Comparison of ENCODE assay signal across 10 cellular contexts in the genomic region with DNA sequence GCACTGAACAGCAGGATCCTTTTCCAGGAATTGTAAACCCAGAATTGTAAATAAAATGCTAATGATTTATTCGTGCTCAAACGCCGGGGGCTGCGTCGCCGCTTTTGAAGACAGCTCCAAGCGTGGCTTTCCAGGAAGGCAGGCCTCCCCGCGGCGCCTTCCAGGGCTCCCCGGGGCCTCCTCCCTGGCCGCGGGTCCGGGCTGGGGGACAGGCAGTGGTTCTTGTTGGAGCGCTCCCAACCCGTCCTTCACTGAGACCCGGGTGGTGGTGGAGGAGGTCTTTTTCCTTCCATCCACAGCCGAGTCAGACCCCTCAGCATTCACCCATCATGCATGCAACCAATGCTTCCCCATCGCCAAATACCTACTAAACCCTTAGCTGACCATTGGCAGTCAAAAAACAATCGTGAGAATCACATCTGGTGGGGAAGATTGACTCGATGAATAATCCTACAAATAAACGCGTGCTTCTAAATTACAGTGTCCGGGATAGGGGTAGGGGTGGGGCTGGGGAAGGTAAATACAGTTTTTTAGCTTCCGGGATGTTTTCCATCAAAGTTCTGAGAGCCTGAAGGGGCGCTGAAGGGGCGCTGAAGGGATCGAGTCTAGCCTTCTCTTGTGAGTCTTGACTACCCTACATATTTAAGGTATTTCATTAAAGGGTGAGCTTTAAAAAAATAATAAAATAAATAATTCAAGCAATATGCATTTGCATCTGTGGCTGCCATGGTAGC. TPM values are rescaled to one million over a fixed set of nuclear protein-coding genes. Genes with fewer than 3 reads are reported as not detected.
DNase-seq lines count a peak whose midpoint lies in the region; ATAC-seq and TF ChIP-seq lines count a peak whose summit lies in the region.
"Had no signal": no experiment of that assay in that cellular context is flagged by ENCODE, and none has a peak within 500 bp of the region (broad histone marks: within the 10 kb centered on the region; RNA-seq: fewer than 3 reads in every experiment).

No MANE protein-coding gene starts in this region.

- no peaks in the 10 kb centered on the region for H3K36me3 ChIP-seq in left ventricle myocardium inferior
- no peaks in the 10 kb centered on the region for H3K36me3 ChIP-seq in endodermal cell (ENCODE audit: control insufficient read depth, insufficient read depth, low read length)
- H3K36me3 ChIP-seq: heart left ventricle had no signal

- WGBS in endodermal cell (ENCODE audit: insufficient coverage in 1 of 2, insufficient read length in 1 of 2), 2 experiments, result 6 to 12% methylated on average over 6 to 28 of the region's 28 CpGs

- peak overlapping the region; percentile 53 for H3K4me3 Mint-ChIP-seq in endodermal cell
- H3K4me3 Mint-ChIP-seq in naive thymus-derived CD8-positive, alpha-beta T cell, result peak overlapping the region in 7 of 10 donors; percentile 33 to 72 (median 48)
- no peak overlapping the region for H3K4me3 Mint-ChIP-seq in natural killer cell treated with Interleukin-12 subunit alpha and Interleukin-12 subunit beta and Interleukin-15 and Interleukin-18, amount 100 ng/mL, for 72 hours

- H3K9ac ChIP-seq in endodermal cell (ENCODE audit: extremely low read depth, low read length, poor library complexity, severe bottlenecking), result no peak overlapping the region

- H3K27me3 Mint-ChIP-seq in endodermal cell (ENCODE audit: insufficient read depth), result peaks cover 74% of the 10 kb centered on the region
- H3K27me3 Mint-ChIP-seq in naive thymus-derived CD8-positive, alpha-beta T cell, result peaks cover 33 to 78% (median 64%) of the 10 kb centered on the region in 5 donors
- peaks cover 43 to 63% of the 10 kb centered on the region in 2 donors for H3K27me3 Mint-ChIP-seq in natural killer cell treated with Interleukin-12 subunit alpha and Interleukin-12 subunit beta and Interleukin-15 and Interleukin-18, amount 100 ng/mL, for 72 hours

- no peak overlapping the region for H3K27ac ChIP-seq in left ventricle myocardium inferior (replicated peaks)
- H3K27ac ChIP-seq in endodermal cell (ENCODE audit: low read depth, low read length), result no peak overlapping the region
- H3K27ac ChIP-seq: heart left ventricle had no signal

- DNase-seq in left ventricle myocardium inferior (no peak), Right ventricle myocardium inferior (ENCODE audit: missing footprints) (no peak), endodermal cell (peak; percentile 67), NCI-H2081 treated with DMSO at 0.1 percent for 48 hours (lab: John Stamatoyannopoulos, UW) (no peak), AML-193 (lab: John Stamatoyannopoulos, UW) (no peak)
- DNase-seq in naive thymus-derived CD8-positive, alpha-beta T cell, result no peak
- no peak for DNase-seq in natural killer cell treated with Interleukin-12 subunit alpha and Interleukin-12 subunit beta and Interleukin-15 and Interleukin-18, amount 100 ng/mL, for 72 hours (ENCODE audit: low spot score)
- DNase-seq: activated gamma-delta T cell had no signal

- H3K27ac Mint-ChIP-seq in endodermal cell, result no peak overlapping the region
- no peak overlapping the region for H3K27ac Mint-ChIP-seq in naive thymus-derived CD8-positive, alpha-beta T cell
- no peak overlapping the region for H3K27ac Mint-ChIP-seq in natural killer cell treated with Interleukin-12 subunit alpha and Interleukin-12 subunit beta and Interleukin-15 and Interleukin-18, amount 100 ng/mL, for 72 hours

- ATAC-seq in Right ventricle myocardium inferior (no peak), HG02678 (IDR thresholded peaks at IDR 0.05; ENCODE audit: unreplicated experiment) (no peak)
- ATAC-seq in naive thymus-derived CD8-positive, alpha-beta T cell, result no peak
- no peak for ATAC-seq in natural killer cell treated with Interleukin-12 subunit alpha and Interleukin-12 subunit beta and Interleukin-15 and Interleukin-18, amount 100 ng/mL, for 72 hours

- no peaks in the 10 kb centered on the region for H3K36me3 Mint-ChIP-seq in endodermal cell (ENCODE audit: low read depth)
- peaks cover 0 to 4% (median 0%) of the 10 kb centered on the region in 3 donors for H3K36me3 Mint-ChIP-seq in naive thymus-derived CD8-positive, alpha-beta T cell
- no peaks in the 10 kb centered on the region for H3K36me3 Mint-ChIP-seq in natural killer cell treated with Interleukin-12 subunit alpha and Interleukin-12 subunit beta and Interleukin-15 and Interleukin-18, amount 100 ng/mL, for 72 hours

- H3K27me3 ChIP-seq in left ventricle myocardium inferior (ENCODE audit: low read depth) (peaks cover 96% of the 10 kb centered on the region), endodermal cell (ENCODE audit: control insufficient read depth, insufficient read depth, low read length, poor library complexity, severe bottlenecking) (peaks cover 83% of the 10 kb centered on the region)

- intact Hi-C loops in left ventricle myocardium inferior (cut with micrococcal nuclease) (no loop called here), Right ventricle myocardium inferior (cut with DNase I) (no loop called here)

- H3K4me1 Mint-ChIP-seq in endodermal cell, result no peaks in the 10 kb centered on the region
- peaks cover 2 to 16% (median 11%) of the 10 kb centered on the region in 4 donors for H3K4me1 Mint-ChIP-seq in naive thymus-derived CD8-positive, alpha-beta T cell
- no peaks in the 10 kb centered on the region for H3K4me1 Mint-ChIP-seq in natural killer cell treated with Interleukin-12 subunit alpha and Interleukin-12 subunit beta and Interleukin-15 and Interleukin-18, amount 100 ng/mL, for 72 hours (ENCODE audit: low read depth in 2 of 2)

- peaks cover 19% of the 10 kb centered on the region for H3K9me3 Mint-ChIP-seq in endodermal cell
- H3K9me3 Mint-ChIP-seq in naive thymus-derived CD8-positive, alpha-beta T cell, result peaks cover 0 to 4% (median 0%) of the 10 kb centered on the region in 9 donors
- no peaks in the 10 kb centered on the region for H3K9me3 Mint-ChIP-seq in natural killer cell treated with Interleukin-12 subunit alpha and Interleukin-12 subunit beta and Interleukin-15 and Interleukin-18, amount 100 ng/mL, for 72 hours

- peaks cover 13% of the 10 kb centered on the region for H3K4me1 ChIP-seq in left ventricle myocardium inferior
- no peaks in the 10 kb centered on the region for H3K4me1 ChIP-seq in endodermal cell (ENCODE audit: control insufficient read depth, insufficient read depth, low read length)

- H3K4me3 ChIP-seq in left ventricle myocardium inferior (peak overlapping the region; percentile 57), endodermal cell (ENCODE audit: low read length) (peak overlapping the region; percentile 80)

- TF ChIP-seq CTCF in left ventricle myocardium inferior (IDR thresholded peaks at IDR 0.05; ENCODE audit: borderline replicate concordance) (no peak), endodermal cell (conservative IDR thresholded peaks at IDR 0.05) (peak; percentile 40)

- peaks cover 6% of the 10 kb centered on the region for H3K9me3 ChIP-seq in left ventricle myocardium inferior (replicated peaks)
- H3K9me3 ChIP-seq in endodermal cell (ENCODE audit: control insufficient read depth, low read length), result peaks cover 12% of the 10 kb centered on the region

- POLR2A ChIA-PET in naive thymus-derived CD8-positive, alpha-beta T cell (lab: Charles Lee), result interaction anchor here (0.5 kb wide), 1 partner anchor 1113 kb away, joined by 3 read pairs; no protein-coding TSS in a partner anchor

RNA-seq across cellular contexts. Expression of gene RRAGC, which starts 40.7 kb away (rescaled TPM):
- total RNA-seq in left ventricle myocardium inferior, result 20.0 TPM
- total RNA-seq in Right ventricle myocardium inferior, result 24.6 TPM
- total RNA-seq in endodermal cell, result 10 to 100 TPM; 23.0 to 33.2 TPM
- 21.5 TPM for polyA plus RNA-seq in endodermal cell (2013, experiment 1 of 2)
- 22.5 TPM for polyA plus RNA-seq in endodermal cell (2013, experiment 2 of 2)
- total RNA-seq in naive thymus-derived CD8-positive, alpha-beta T cell, result 10 to 100 TPM; 24.8 to 26.4 TPM
- polyA plus RNA-seq in naive thymus-derived CD8-positive, alpha-beta T cell, result 1 to 10 TPM; 5.6 to 6.7 (median 6.5) TPM
- 10 to 100 TPM; 18.3 to 24.2 TPM for total RNA-seq in natural killer cell treated with Interleukin-12 subunit alpha and Interleukin-12 subunit beta and Interleukin-15 and Interleukin-18, amount 100 ng/mL, for 72 hours

RNA-seq across cellular contexts. Expression of gene MYCBP, which starts 54.3 kb away (rescaled TPM):
- total RNA-seq in left ventricle myocardium inferior, result 14.5 TPM
- 16.8 TPM for total RNA-seq in Right ventricle myocardium inferior
- 10 to 100 TPM; 34.6 to 38.1 TPM for total RNA-seq in endodermal cell
- polyA plus RNA-seq in endodermal cell (2013, experiment 1 of 2), result 37.8 TPM
- polyA plus RNA-seq in endodermal cell (2013, experiment 2 of 2), result 33.9 TPM
- total RNA-seq in naive thymus-derived CD8-positive, alpha-beta T cell, result 10 to 100 TPM; 12.4 to 13.8 TPM
- 10 to 100 TPM; 49.6 to 63.8 (median 59.5) TPM for polyA plus RNA-seq in naive thymus-derived CD8-positive, alpha-beta T cell
- 10 to 100 TPM; 37.2 to 48.0 TPM for total RNA-seq in natural killer cell treated with Interleukin-12 subunit alpha and Interleukin-12 subunit beta and Interleukin-15 and Interleukin-18, amount 100 ng/mL, for 72 hours
